ENCODE assay signal across 8 cellular contexts in genomic region chrX:50813843-50814661, GRCh38. TPM values are rescaled to one million over a fixed set of nuclear protein-coding genes. Genes with fewer than 3 reads are reported as not detected.
DNase-seq lines count a peak whose midpoint lies in the region; ATAC-seq and TF ChIP-seq lines count a peak whose summit lies in the region.

Gene SHROOM4, minus strand, starts transcription at chrX:50814194. Its CDS starts 176 bp downstream, at chrX:50814018.

- ATAC-seq in SK-N-SH treated with all-trans-retinoic acid at 6 μM for 48 hours (peak; percentile 89), HG03280 (IDR thresholded peaks at IDR 0.05; ENCODE audit: unreplicated experiment) (no peak), HG03135 (IDR thresholded peaks at IDR 0.05; ENCODE audit: unreplicated experiment) (no peak), HG02798 (IDR thresholded peaks at IDR 0.05; ENCODE audit: poor library complexity, unreplicated experiment) (no peak)

- peak within 1 kb of the TSS; percentile 92 for H3K27ac Mint-ChIP-seq in neural crest cell (ENCODE audit: unreplicated experiment)

- peaks cover 28% of the 10 kb centered on the region for H3K4me1 Mint-ChIP-seq in neural crest cell

- H3K27me3 Mint-ChIP-seq in neural crest cell (ENCODE audit: low read depth) = no peaks in the 10 kb centered on the region

- no peak for TF ChIP-seq CTCF in neural crest cell (conservative IDR thresholded peaks at IDR 0.05)

- DNase-seq in COLO829 (ENCODE audit: low spot score) (peak; percentile 59), glomerular visceral epithelial cell (ENCODE audit: extremely low spot score) (peak; percentile 66), neural crest cell (ENCODE audit: low read depth, low spot score) (peak; percentile 34), GOT3 (lab: John Stamatoyannopoulos, UW) (no peak)

- H3K36me3 Mint-ChIP-seq in neural crest cell (ENCODE audit: low read depth) = peaks cover 11% of the 10 kb centered on the region

- peaks cover 4% of the 10 kb centered on the region for H3K9me3 Mint-ChIP-seq in neural crest cell

- peak within 1 kb of the TSS; percentile 97 for H3K4me3 Mint-ChIP-seq in neural crest cell

TF ChIP-seq in SK-N-SH treated with all-trans-retinoic acid at 6 μM for 48 hours, 23 proteins besides CTCF, POLR2A, EP300 and RAD21:
- no peak for TF ChIP-seq ZNF565 (CRISPR knock-in tag; conservative IDR thresholded peaks at IDR 0.05; ENCODE audit: low read depth)

RNA-seq across cellular contexts. Expression of gene SHROOM4, which starts in this region (rescaled TPM):
- total RNA-seq in neural crest cell = 6.2 and 7.2 TPM in 2 replicates
